8 cellular contexts compared by ENCODE assay signal in genomic region chr3:31427623-31428022, GRCh38.
"Had no signal": no experiment of that assay in that cellular context is flagged by ENCODE, and none has a peak within 500 bp of the region (broad histone marks: within the 10 kb centered on the region; RNA-seq: fewer than 3 reads in every experiment).

No MANE protein-coding gene starts in this region.

- H3K4me3 ChIP-seq: GM23338 had no signal

- H2AFZ ChIP-seq: GM23338 had no signal

- H3K9me3 Mint-ChIP-seq: GM23338, H9 had no signal

- FAIRE-seq: H1, H54, HTR-8/SVneo had no signal

- H3K4me2 ChIP-seq: GM23338, KMS-11 had no signal

- H3K4me3 Mint-ChIP-seq: GM23338, H9 had no signal

- H3K27ac Mint-ChIP-seq: GM23338, H9 had no signal

- H3K9ac ChIP-seq: KMS-11 had no signal

- DNase-seq: H9, HCEC 1CT, KBM-7 had no signal

- ATAC-seq: GM23338 had no signal

- H3K27ac ChIP-seq: KMS-11 had no signal

- H3K4me1 Mint-ChIP-seq: GM23338, H9 had no signal
